18 cellular contexts compared by ENCODE assay signal in the genomic region with DNA sequence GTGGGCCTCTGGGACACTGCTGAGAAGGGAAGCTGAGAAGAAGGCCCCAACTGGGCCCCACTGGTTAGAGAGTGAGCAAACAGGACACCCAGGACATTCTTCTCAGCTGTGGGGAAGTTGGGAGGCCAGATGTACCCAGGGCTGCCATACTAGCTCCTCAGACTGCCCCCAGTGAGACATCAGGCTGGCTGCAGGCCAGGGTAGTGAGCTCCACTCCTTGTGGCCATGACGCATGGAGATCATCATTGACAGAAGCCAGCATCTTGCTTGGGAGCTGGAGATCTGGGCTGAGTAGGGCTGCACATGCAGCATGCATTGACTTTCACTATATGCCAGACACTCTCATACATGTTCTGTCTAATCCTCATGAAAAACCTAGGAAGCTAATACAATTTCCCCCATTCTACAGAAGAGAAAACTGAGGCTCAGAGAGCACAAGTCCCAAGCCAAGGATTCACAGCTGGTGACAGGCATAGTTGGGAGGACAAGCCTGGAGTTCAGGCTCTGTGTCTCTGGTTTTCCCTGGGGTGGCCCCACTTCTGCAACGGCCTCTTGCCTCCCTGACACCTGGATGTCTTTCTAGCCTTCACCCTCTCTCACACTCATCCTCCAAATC. TPM values are rescaled to one million over a fixed set of nuclear protein-coding genes. Genes with fewer than 3 reads are reported as not detected.
A peak's percentile ranks its signal among the peaks of the same experiment; 100 is the strongest.
DNase-seq lines count a peak whose midpoint lies in the region; ATAC-seq and TF ChIP-seq lines count a peak whose summit lies in the region.
"Had no signal": no experiment of that assay in that cellular context is flagged by ENCODE, and none has a peak within 500 bp of the region (broad histone marks: within the 10 kb centered on the region; RNA-seq: fewer than 3 reads in every experiment).

No MANE protein-coding gene starts in this region.

- no peaks in the 10 kb centered on the region for H3K9me3 Mint-ChIP-seq in endodermal cell
- no peaks in the 10 kb centered on the region for H3K9me3 Mint-ChIP-seq in nephron progenitor cell
- H3K9me3 Mint-ChIP-seq: activated naive CD4-positive, alpha-beta T cell treated with anti-CD3 and anti-CD28 coated beads, Interleukin-2, amount 10 ng/mL, durations not matched to agents 7 days and 5 days; stimulated activated naive CD8-positive, alpha-beta T cell treated with anti-CD3 and anti-CD28 coated beads, Interleukin-15, Interleukin-2, amounts not matched to agents 100 ng/mL and 50 ng/mL, for 24 hours; T-cell had no signal

- TF ChIP-seq CTCF in DOHH2 (IDR thresholded peaks at IDR 0.05; ENCODE audit: low read depth, low read length, poor library complexity, severe bottlenecking): no peak
- no peak for TF ChIP-seq CTCF in endodermal cell (conservative IDR thresholded peaks at IDR 0.05)
- no peak for TF ChIP-seq CTCF in nephron progenitor cell (IDR thresholded peaks at IDR 0.05)
- TF ChIP-seq CTCF in right atrium auricular region (IDR thresholded peaks at IDR 0.05): no peak

- H3K79me2 ChIP-seq in DOHH2 (ENCODE audit: control insufficient read depth, low read length): no peaks in the 10 kb centered on the region

- H4K20me1 ChIP-seq in DOHH2 (ENCODE audit: control insufficient read depth, insufficient read depth, low read depth, low read length): no peaks in the 10 kb centered on the region

- H3K4me2 ChIP-seq in DOHH2 (ENCODE audit: low read length): 0 out of 2 replicates have a peak overlapping the region, but pooled peaks have one; percentile 10

- H3F3A ChIP-seq in DOHH2 (ENCODE audit: control insufficient read depth, insufficient read depth): no peaks in the 10 kb centered on the region

- ATAC-seq in GM18517 (IDR thresholded peaks at IDR 0.05; ENCODE audit: unreplicated experiment): no peak
- ATAC-seq: gastroesophageal sphincter, PC-3, T-cell had no signal

- H3K27me3 ChIP-seq in DOHH2 (ENCODE audit: control insufficient read depth, low read length): peaks cover 3% of the 10 kb centered on the region; the same call in 1 of the 2 replicates
- H3K27me3 ChIP-seq in endodermal cell (ENCODE audit: control insufficient read depth, insufficient read depth, low read length, poor library complexity, severe bottlenecking): no peaks in the 10 kb centered on the region
- H3K27me3 ChIP-seq in right atrium auricular region: no peaks in the 10 kb centered on the region
- H3K27me3 ChIP-seq: neutrophil had no signal

- H3K4me1 ChIP-seq in DOHH2 (ENCODE audit: control insufficient read depth, low read length) (peaks cover 13% of the 10 kb centered on the region), endodermal cell (ENCODE audit: control insufficient read depth, insufficient read depth, low read length) (peaks cover 16% of the 10 kb centered on the region), right atrium auricular region (peaks cover 0 to 12% of the 10 kb centered on the region in 2 donors)

- H3K27ac ChIP-seq in DOHH2 (ENCODE audit: low read depth, low read length): no peak overlapping the region
- H3K27ac ChIP-seq in endodermal cell (ENCODE audit: low read depth, low read length): no peak overlapping the region
- no peak overlapping the region for H3K27ac ChIP-seq in right atrium auricular region
- H3K27ac ChIP-seq: gastroesophageal sphincter, neutrophil had no signal

- H3K36me3 ChIP-seq in DOHH2 (ENCODE audit: control insufficient read depth, low read length) (no peaks in the 10 kb centered on the region), endodermal cell (ENCODE audit: control insufficient read depth, insufficient read depth, low read length) (no peaks in the 10 kb centered on the region), right atrium auricular region (no peaks in the 10 kb centered on the region)
- H3K36me3 ChIP-seq: gastroesophageal sphincter, neutrophil had no signal

- DNase-seq in MV-4-11 (lab: John Stamatoyannopoulos, UW): peak; percentile 48
- no peak for DNase-seq in endodermal cell
- no peak for DNase-seq in nephron progenitor cell
- DNase-seq in pons (ENCODE audit: low spot score): no peak
- no peak for DNase-seq in right atrium auricular region (ENCODE audit: low spot score)
- no peak for DNase-seq in activated T-cell treated with anti-CD3 and anti-CD28 coated beads, Interleukin-2, amount 50 U/mL, for 48 hours
- DNase-seq: activated CD4-positive, CD25-positive, alpha-beta regulatory T cell; activated naive CD4-positive, alpha-beta T cell treated with anti-CD3 and anti-CD28 coated beads, Interleukin-2, amount 10 ng/mL, durations not matched to agents 7 days and 5 days; C1 segment of cervical spinal cord; NCI-H1436 treated with DMSO at 0.1 percent for 48 hours; NCI-H524; PC-3; T-cell had no signal

- H3K9me2 ChIP-seq in DOHH2 (replicated peaks; ENCODE audit: control insufficient read depth, low read length): no peaks in the 10 kb centered on the region

- H3K27ac Mint-ChIP-seq in endodermal cell: peak overlapping the region; percentile 77
- peak overlapping the region; percentile 28 for H3K27ac Mint-ChIP-seq in nephron progenitor cell
- H3K27ac Mint-ChIP-seq: activated naive CD4-positive, alpha-beta T cell treated with anti-CD3 and anti-CD28 coated beads, Interleukin-2, amount 10 ng/mL, durations not matched to agents 7 days and 5 days; stimulated activated naive CD8-positive, alpha-beta T cell treated with anti-CD3 and anti-CD28 coated beads, Interleukin-15, Interleukin-2, amounts not matched to agents 100 ng/mL and 50 ng/mL, for 24 hours; T-cell had no signal

- H3K4me3 Mint-ChIP-seq in endodermal cell: no peak overlapping the region
- H3K4me3 Mint-ChIP-seq in nephron progenitor cell: no peak overlapping the region
- H3K4me3 Mint-ChIP-seq: activated naive CD4-positive, alpha-beta T cell treated with anti-CD3 and anti-CD28 coated beads, Interleukin-2, amount 10 ng/mL, durations not matched to agents 7 days and 5 days; stimulated activated naive CD8-positive, alpha-beta T cell treated with anti-CD3 and anti-CD28 coated beads, Interleukin-15, Interleukin-2, amounts not matched to agents 100 ng/mL and 50 ng/mL, for 24 hours; T-cell had no signal

- H3K36me3 Mint-ChIP-seq in endodermal cell (ENCODE audit: low read depth): no peaks in the 10 kb centered on the region
- no peaks in the 10 kb centered on the region for H3K36me3 Mint-ChIP-seq in nephron progenitor cell (ENCODE audit: low read depth)
- H3K36me3 Mint-ChIP-seq: activated naive CD4-positive, alpha-beta T cell treated with anti-CD3 and anti-CD28 coated beads, Interleukin-2, amount 10 ng/mL, durations not matched to agents 7 days and 5 days; T-cell had no signal

- peaks cover 3% of the 10 kb centered on the region for H3K27me3 Mint-ChIP-seq in endodermal cell (ENCODE audit: insufficient read depth)
- H3K27me3 Mint-ChIP-seq in nephron progenitor cell (ENCODE audit: low read depth, poor library complexity): peaks cover 48% of the 10 kb centered on the region
- H3K27me3 Mint-ChIP-seq: stimulated activated naive CD8-positive, alpha-beta T cell treated with anti-CD3 and anti-CD28 coated beads, Interleukin-15, Interleukin-2, amounts not matched to agents 100 ng/mL and 50 ng/mL, for 24 hours; T-cell had no signal

- WGBS in endodermal cell (ENCODE audit: insufficient coverage in 1 of 2, insufficient read length in 1 of 2), 2 experiments: 80 to 90% methylated on average over 1 to 2 of the region's 2 CpGs

- H3K4me1 Mint-ChIP-seq in endodermal cell (peaks cover 39% of the 10 kb centered on the region), nephron progenitor cell (peaks cover 22% of the 10 kb centered on the region)
- H3K4me1 Mint-ChIP-seq: activated naive CD4-positive, alpha-beta T cell treated with anti-CD3 and anti-CD28 coated beads, Interleukin-2, amount 10 ng/mL, durations not matched to agents 7 days and 5 days; T-cell had no signal

- H3K4me3 ChIP-seq in DOHH2 (ENCODE audit: low read length) (no peak overlapping the region), endodermal cell (ENCODE audit: low read length) (no peak overlapping the region), right atrium auricular region (no peak overlapping the region)
- H3K4me3 ChIP-seq: gastroesophageal sphincter had no signal

- H3K9me3 ChIP-seq in DOHH2 (ENCODE audit: control insufficient read depth, insufficient read depth, low read length) (no peaks in the 10 kb centered on the region), endodermal cell (ENCODE audit: control insufficient read depth, low read length) (no peaks in the 10 kb centered on the region), right atrium auricular region (no peaks in the 10 kb centered on the region)
- H3K9me3 ChIP-seq: gastroesophageal sphincter, neutrophil had no signal

- no peak overlapping the region for H3K9ac ChIP-seq in endodermal cell (ENCODE audit: extremely low read depth, low read length, poor library complexity, severe bottlenecking)

RNA-seq across cellular contexts. Expression of a gene that starts 24.1 kb away (rescaled TPM):
- total RNA-seq in endodermal cell: 10 to 100 TPM; 35.0 to 39.5 TPM
- 44.2 TPM for polyA plus RNA-seq in endodermal cell (2013, experiment 1 of 2)
- polyA plus RNA-seq in endodermal cell (2013, experiment 2 of 2): 38.5 TPM
- total RNA-seq in right atrium auricular region: 1 to 10 TPM in 1 of 2 donors, under 1 TPM in 1; 0.70 to 1.3 TPM

RNA-seq across cellular contexts. Expression of a gene that starts 29.1 kb away (rescaled TPM):
- total RNA-seq in endodermal cell (1 to 10 TPM; 6.3 to 8.5 TPM), right atrium auricular region (1 to 10 TPM; 2.6 to 5.1 TPM)
- polyA plus RNA-seq in endodermal cell (2013, experiment 1 of 2): 20.2 TPM
- 21.5 TPM for polyA plus RNA-seq in endodermal cell (2013, experiment 2 of 2)

RNA-seq across cellular contexts. Expression of a gene that starts 42.5 kb away (rescaled TPM):
- 10 to 100 TPM; 26.2 to 35.1 TPM for total RNA-seq in endodermal cell
- polyA plus RNA-seq in endodermal cell (2013, experiment 1 of 2): 36.7 TPM
- polyA plus RNA-seq in endodermal cell (2013, experiment 2 of 2): 39.1 TPM
- total RNA-seq in right atrium auricular region: 10 to 100 TPM; 12.8 to 21.8 TPM

Comparison
In these comparisons a context has a peak if more than half of its experiments do, and no peak if none do; other contexts are left out.
1. RNA of a gene that starts 24.1 kb away (total RNA-seq): 35.0 to 39.5 TPM in endodermal cell; 0.70 to 1.3 TPM in right atrium auricular region; every median in the first group is over 10 times any median in the second.